ENCODE assay signal across 20 cellular contexts in genomic region chr7:141693082-141693481, GRCh38. TPM values are rescaled to one million over a fixed set of nuclear protein-coding genes. Genes with fewer than 3 reads are reported as not detected.
DNase-seq lines count a peak whose midpoint lies in the region; ATAC-seq, FAIRE-seq and TF ChIP-seq lines count a peak whose summit lies in the region.
"Had no signal": no experiment of that assay in that cellular context is flagged by ENCODE, and none has a peak within 500 bp of the region (broad histone marks: within the 10 kb centered on the region; RNA-seq: fewer than 3 reads in every experiment).

No MANE protein-coding gene starts in this region.

- H3K4me2 ChIP-seq in IMR-90 (ENCODE audit: low read depth, low read length) (no peak overlapping the region), GM12878 (ENCODE audit: control insufficient read depth, insufficient read depth) (no peak overlapping the region)
- H3K4me2 ChIP-seq: BLaER1, GM23338 had no signal

- H3K36me3 Mint-ChIP-seq in T-helper 17 cell (ENCODE audit: low read depth) = peaks cover 2% of the 10 kb centered on the region

- intact Hi-C loops in IMR-90 (cut with micrococcal nuclease) (no loop called here), GM12878 (cut with micrococcal nuclease; ENCODE audit: unreplicated experiment) (no loop called here)

- H3K14ac ChIP-seq in IMR-90 (replicated peaks; ENCODE audit: low read depth, low read length) = no peak overlapping the region

- peaks cover 7 to 11% of the 10 kb centered on the region in 2 experiments; a peak in 2 of 4 replicates for H3K79me1 ChIP-seq in IMR-90 (ENCODE audit: low read depth in 1 of 2, low read length in 2 of 2)

- H3K27me3 ChIP-seq in IMR-90 (ENCODE audit: control insufficient read depth, insufficient read depth, low read length) (no peaks in the 10 kb centered on the region), GM12878 (replicated peaks in 1 of 2; ENCODE audit: control insufficient read depth in 2 of 2, insufficient read depth in 2 of 2, low read length in 1 of 2) (no peaks in the 10 kb centered on the region)
- H3K27me3 ChIP-seq: BLaER1 had no signal

- H2BK20ac ChIP-seq in IMR-90 (ENCODE audit: low read depth, low read length) = no peak overlapping the region

- no peak overlapping the region for H2AK9ac ChIP-seq in IMR-90 (replicated peaks; ENCODE audit: low read depth, low read length, poor library complexity)

- H3K9me1 ChIP-seq in IMR-90 (ENCODE audit: insufficient read depth, low read length) = no peaks in the 10 kb centered on the region

- H3K4me3 Mint-ChIP-seq in T-helper 17 cell = no peak overlapping the region
- H3K4me3 Mint-ChIP-seq: CD14-positive monocyte; CD4-positive, alpha-beta memory T cell; GM23338; HFFc6 had no signal

- H2BK15ac ChIP-seq in IMR-90 (ENCODE audit: low read depth, low read length) = no peak overlapping the region

- RAD21 ChIA-PET in GM12878 (lab: Charles Lee; ENCODE audit: unreplicated experiment) = no interaction called here

- H3K36me3 ChIP-seq in IMR-90 (ENCODE audit: control insufficient read depth, insufficient read depth, low read length) = no peaks in the 10 kb centered on the region
- H3K36me3 ChIP-seq in GM12878 (ENCODE audit: control insufficient read depth in 2 of 2, insufficient read depth in 2 of 2, low read length in 1 of 2) = no peaks in the 10 kb centered on the region
- H3K36me3 ChIP-seq: BLaER1 had no signal

- H3K4me1 ChIP-seq in IMR-90 (ENCODE audit: control insufficient read depth, insufficient read depth, low read length) = no peaks in the 10 kb centered on the region
- H3K4me1 ChIP-seq in GM12878 (ENCODE audit: control insufficient read depth, insufficient read depth, low read length) = no peaks in the 10 kb centered on the region

- H3K27ac ChIP-seq in IMR-90 (ENCODE audit: insufficient read depth, low read length) (no peak overlapping the region), GM12878 (ENCODE audit: control insufficient read depth, insufficient read depth) (no peak overlapping the region)
- H3K27ac ChIP-seq: BLaER1 had no signal

- H3K9me3 ChIP-seq in IMR-90 (ENCODE audit: control insufficient read depth, insufficient read depth, low read length) (no peaks in the 10 kb centered on the region), GM12878 (replicated peaks; ENCODE audit: control insufficient read depth, insufficient read depth, low read length) (no peaks in the 10 kb centered on the region), T-helper 17 cell (ENCODE audit: control insufficient read depth, low read length, poor library complexity, severe bottlenecking) (no peaks in the 10 kb centered on the region)
- H3K9me3 ChIP-seq: BLaER1 had no signal

- no peak for TF ChIP-seq EP300 in GM12878 (IDR thresholded peaks at IDR 0.05; ENCODE audit: borderline replicate concordance in 1 of 2, control insufficient read depth in 1 of 2, low read depth in 2 of 2, low read length in 2 of 2)

- H3K27me3 Mint-ChIP-seq in T-helper 17 cell = no peaks in the 10 kb centered on the region
- H3K27me3 Mint-ChIP-seq: CD4-positive, alpha-beta memory T cell had no signal

- no peak overlapping the region for H3K4ac ChIP-seq in IMR-90 (ENCODE audit: low read depth, low read length)

- no peak overlapping the region for H3K18ac ChIP-seq in IMR-90 (ENCODE audit: low read depth, low read length)

- peaks cover 52% of the 10 kb centered on the region for H3K4me1 Mint-ChIP-seq in T-helper 17 cell

- in situ Hi-C loops in IMR-90 (cut with MboI; ENCODE audit: low sequenced_read_pairs) (no loop called here), GM12878 (cut with MboI) (no loop called here)

- POLR2A ChIA-PET in IMR-90 (lab: Charles Lee; ENCODE audit: unreplicated experiment) (no interaction called here), GM12878 (lab: Charles Lee) (interaction anchor here (1.1 kb wide), 1 partner anchor 10 kb away, joined by 5 read pairs; no protein-coding TSS in a partner anchor)

- dilution Hi-C loops in IMR-90 (cut with HindIII; ENCODE audit: low sequenced_read_pairs, unreplicated experiment) = no loop called here

- DNase-seq in D721Med (ENCODE audit: insufficient read length, low spot score) (no peak), IMR-90 (no peak), GM12878 (ENCODE audit: low read depth, low spot score) (no peak), epithelial cell of esophagus (ENCODE audit: low read depth) (peak; percentile 24), T-helper 17 cell (no peak), SIG-M5 (lab: John Stamatoyannopoulos, UW) (no peak)
- DNase-seq: 8988T; CD4-positive, alpha-beta memory T cell; DND-41; H7; HFFc6; KG1 had no signal

- H2AK5ac ChIP-seq in IMR-90 (ENCODE audit: low read depth, low read length) = no peak overlapping the region

- no peak for ATAC-seq in IMR-90 (ENCODE audit: low read depth)
- no peak for ATAC-seq in GM12878
- ATAC-seq in T-helper 17 cell = no peak
- ATAC-seq in HG03521 (IDR thresholded peaks at IDR 0.05; ENCODE audit: unreplicated experiment) = no peak
- ATAC-seq in HG03095 (IDR thresholded peaks at IDR 0.05; ENCODE audit: unreplicated experiment) = no peak
- ATAC-seq: GM23338, HCT116 had no signal

- TF ChIP-seq RAD21 in IMR-90 (IDR thresholded peaks at IDR 0.05; ENCODE audit: low read length) = no peak
- no peak for TF ChIP-seq RAD21 in GM12878 (IDR thresholded peaks at IDR 0.05; ENCODE audit: insufficient read depth, low read depth, low read length)

- no peak for TF ChIP-seq POLR2A in IMR-90 (IDR thresholded peaks at IDR 0.05; ENCODE audit: low read depth, low read length)
- TF ChIP-seq POLR2A in GM12878 (IDR thresholded peaks at IDR 0.05; ENCODE audit: low read depth, low read length) = no peak

- WGBS in IMR-90 (ENCODE audit: extremely low coverage in 2 of 2, insufficient read length in 1 of 2), 2 experiments = no CpG with 5 or more reads among the region's 3 CpGs
- WGBS in GM12878 (ENCODE audit: insufficient coverage, insufficient replicate concordance, low lambda C conversion rate, missing lambda C conversion rate) = 95% methylated on average over 3 of the region's 3 CpGs

- H2BK5ac ChIP-seq in IMR-90 (ENCODE audit: low read depth, low read length, poor library complexity, severe bottlenecking) = no peak overlapping the region

- no peak overlapping the region for H2BK120ac ChIP-seq in IMR-90 (ENCODE audit: low read depth, low read length)

- CTCF ChIA-PET in IMR-90 (lab: Yijun Ruan, JAX) (no interaction called here), GM12878 (lab: Yijun Ruan, JAX) (interaction anchor here (0.9 to 1.9 kb wide), 4 partner anchors 9 to 43 kb away, joined by 3 to 6 read pairs (median 4); no protein-coding TSS in a partner anchor)

- H3K56ac ChIP-seq in IMR-90 (ENCODE audit: extremely low read depth, insufficient read depth, low read length) = no peak overlapping the region

- no peak overlapping the region for H4K5ac ChIP-seq in IMR-90 (ENCODE audit: low read depth, low read length)

- no peak overlapping the region for H4K91ac ChIP-seq in IMR-90 (ENCODE audit: insufficient read depth, low read depth, low read length)

- no TSS peak for BruUV-seq in IMR-90 (replicated peaks; lab: Mats Ljungman, UMichigan)
- BruUV-seq in GM12878 (replicated peaks; lab: Mats Ljungman, UMichigan) = no TSS peak

- H3K9ac ChIP-seq in IMR-90 (ENCODE audit: low read depth, low read length) = no peak overlapping the region
- no peak overlapping the region for H3K9ac ChIP-seq in GM12878 (ENCODE audit: control insufficient read depth, insufficient read depth, low read length)
- H3K9ac ChIP-seq: BLaER1 had no signal

- no peak overlapping the region for H3K27ac Mint-ChIP-seq in T-helper 17 cell
- H3K27ac Mint-ChIP-seq: CD14-positive monocyte, GM23338, HFFc6 had no signal

- TF ChIP-seq CTCF in D721Med (IDR thresholded peaks at IDR 0.05; ENCODE audit: insufficient read depth, missing control alignments) (no peak), IMR-90 (conservative IDR thresholded peaks at IDR 0.05; ENCODE audit: low read depth, low read length) (no peak), GM12878 (IDR thresholded peaks at IDR 0.05 in 2 of 3, conservative IDR thresholded peaks at IDR 0.05 in 1 of 3; ENCODE audit: control insufficient read depth in 2 of 3, extremely low read depth in 1 of 3, insufficient read depth in 1 of 3, low read depth in 3 of 3, low read length in 3 of 3) (no peak), epithelial cell of esophagus (IDR thresholded peaks at IDR 0.05; ENCODE audit: insufficient read depth, low read depth, low read length, missing control alignments) (no peak)

- H3K23ac ChIP-seq in IMR-90 (ENCODE audit: low read depth, low read length) = no peak overlapping the region

- FAIRE-seq in D721Med (lab: Jason Lieb, UNC) = peak; percentile 55
- FAIRE-seq in GM12878 (lab: Jason Lieb, UNC) = peak; percentile 7
- FAIRE-seq: G401.6 had no signal

- SMC1A ChIA-PET in GM12878 (lab: Charles Lee; ENCODE audit: uncharacterized antibody, unreplicated experiment) = interaction anchor here (0.6 to 1.3 kb wide), 3 partner anchors 9 to 39 kb away, joined by 3 to 4 read pairs (median 3); no protein-coding TSS in a partner anchor

- H4K20me1 ChIP-seq in IMR-90 (ENCODE audit: insufficient read depth, low read length) (no peaks in the 10 kb centered on the region; the same call in 1 of the 2 replicates), GM12878 (ENCODE audit: control insufficient read depth, insufficient read depth) (no peaks in the 10 kb centered on the region)

- no peak overlapping the region for H4K8ac ChIP-seq in IMR-90 (ENCODE audit: low read depth in 2 of 2, low read length in 2 of 2)

- H3K4me3 ChIP-seq in IMR-90 (ENCODE audit: insufficient read depth, low read depth, low read length) = no peak overlapping the region
- no peak overlapping the region for H3K4me3 ChIP-seq in GM12878
- H3K4me3 ChIP-seq in epithelial cell of esophagus (ENCODE audit: low read length) = no peak overlapping the region
- H3K4me3 ChIP-seq: BLaER1, GM23338 had no signal

- peaks cover 18% of the 10 kb centered on the region for H3K79me2 ChIP-seq in GM12878 (ENCODE audit: control insufficient read depth, insufficient read depth, low read length)

- H2AFZ ChIP-seq in IMR-90 (replicated peaks; ENCODE audit: low read length, poor library complexity) = no peak overlapping the region
- H2AFZ ChIP-seq in GM12878 (ENCODE audit: control insufficient read depth, low read depth, low read length) = no peak overlapping the region
- H2AFZ ChIP-seq: GM23338 had no signal

RNA-seq across cellular contexts. Expression of gene DENND11, which starts 8.9 kb away (rescaled TPM):
- total RNA-seq in IMR-90 (2012; rRNA removed) = 5.0 TPM in 2 replicates
- 2.2 and 2.9 TPM in 2 replicates for polyA plus RNA-seq in IMR-90 (2012; rRNA removed)
- polyA plus RNA-seq in IMR-90 (2012; cell fraction: cytosol; rRNA removed) = 0.75 and 1.2 TPM in 2 replicates
- polyA plus RNA-seq in IMR-90 (2012; cell fraction: nucleus; rRNA removed; ENCODE audit: low replicate concordance) = 3.0 and 9.9 TPM in 2 replicates
- 101 and 106 TPM in 2 replicates for total RNA-seq in GM12878 (2013; cell fraction: nucleolus; rRNA removed)
- total RNA-seq in GM12878 (2014; rRNA removed) = 28.0 and 33.8 TPM in 2 replicates
- total RNA-seq in GM12878 (2014; rRNA removed; fragmentation: Illumina TruSeq; extraction: Trizol) = 29.7 and 30.6 TPM in 2 replicates
- total RNA-seq in GM12878 (2021) = 33.3 and 35.9 TPM in 2 replicates
- 18.6 TPM for polyA plus RNA-seq in GM12878 (2011; ENCODE audit: low read depth)
- 47.0 and 57.7 TPM in 2 replicates for polyA plus RNA-seq in GM12878 (2011; rRNA removed)
- 27.5 and 33.5 TPM in 2 replicates for polyA plus RNA-seq in GM12878 (2011; cell fraction: cytosol; rRNA removed)
- 81.6 and 84.6 TPM in 2 replicates for polyA plus RNA-seq in GM12878 (2011; cell fraction: nucleus; rRNA removed)
- polyA plus RNA-seq in GM12878 (2012) = 22.8 and 29.9 TPM in 2 replicates
- polyA plus RNA-seq in GM12878 (2014; fragmentation: Illumina TruSeq; extraction: Trizol) = 32.2 and 40.7 TPM in 2 replicates
- polyA plus RNA-seq in GM12878 (2014; fragmentation: Nextera tagmentation; extraction: Ambion mirVana) = 1 to 10 TPM; 3.5 to 7.9 TPM
- 20.2 and 25.3 TPM in 2 replicates for polyA plus RNA-seq in GM12878 (2014; rRNA removed)
- polyA plus RNA-seq in GM12878 (2016; fragmentation: Nextera tagmentation; extraction: Ambion mirVana) = 1 to 10 TPM; 2.7 to 3.0 TPM
- polyA minus RNA-seq in GM12878 (2011; rRNA and poly(A)+ RNA removed) = 65.6 and 73.2 TPM in 2 replicates
- polyA minus RNA-seq in GM12878 (2011; cell fraction: cytosol; rRNA and poly(A)+ RNA removed) = 18.3 and 19.3 TPM in 2 replicates
- 36.0 and 36.5 TPM in 2 replicates for polyA minus RNA-seq in GM12878 (2011; cell fraction: nucleus; rRNA and poly(A)+ RNA removed)
- 10 to 100 TPM; 34.1 to 37.6 TPM for total RNA-seq in T-helper 17 cell

RNA-seq across cellular contexts. Expression of gene WEE2, which starts 15.1 kb away (rescaled TPM):
- total RNA-seq in IMR-90 (2012; rRNA removed) (not detected in 2 replicates), GM12878 (2014; rRNA removed) (not detected in 2 replicates), GM12878 (2014; rRNA removed; fragmentation: Illumina TruSeq; extraction: Trizol) (not detected in 2 replicates), GM12878 (2021) (0.24 TPM in 1 of 2 replicates, not detected in the other), T-helper 17 cell (not detected)
- polyA plus RNA-seq in IMR-90 (2012; rRNA removed) (not detected in 2 replicates), GM12878 (2011; rRNA removed) (0.03 and 0.12 TPM in 2 replicates), GM12878 (2014; fragmentation: Illumina TruSeq; extraction: Trizol) (0.03 TPM in 1 of 2 replicates, not detected in the other), GM12878 (2014; fragmentation: Nextera tagmentation; extraction: Ambion mirVana) (under 1 TPM in 1 of 2 experiments, not detected in 1; 0.02 TPM), GM12878 (2014; rRNA removed) (not detected in 2 replicates), GM12878 (2016; fragmentation: Nextera tagmentation; extraction: Ambion mirVana) (not detected)
- polyA plus RNA-seq in IMR-90 (2012; cell fraction: cytosol; rRNA removed) = not detected in 2 replicates
- polyA plus RNA-seq in IMR-90 (2012; cell fraction: nucleus; rRNA removed; ENCODE audit: low replicate concordance) = not detected in 2 replicates
- 0.71 TPM in 1 of 2 replicates, not detected in the other for total RNA-seq in GM12878 (2013; cell fraction: nucleolus; rRNA removed)
- polyA plus RNA-seq in GM12878 (2011; ENCODE audit: low read depth) = not detected
- polyA plus RNA-seq in GM12878 (2011; cell fraction: cytosol; rRNA removed) = not detected in 2 replicates
- 0.09 TPM in 1 of 2 replicates, not detected in the other for polyA plus RNA-seq in GM12878 (2011; cell fraction: nucleus; rRNA removed)
- polyA plus RNA-seq in GM12878 (2012) = 0.04 and 0.07 TPM in 2 replicates
- polyA minus RNA-seq in GM12878 (2011; rRNA and poly(A)+ RNA removed) = not detected in 2 replicates
- not detected in 2 replicates for polyA minus RNA-seq in GM12878 (2011; cell fraction: cytosol; rRNA and poly(A)+ RNA removed)
- polyA minus RNA-seq in GM12878 (2011; cell fraction: nucleus; rRNA and poly(A)+ RNA removed) = not detected in 2 replicates
- total RNA-seq: CD4-positive, alpha-beta memory T cell; GM23338; HFFc6 had no signal
- polyA plus RNA-seq: AG04450; CD14-positive monocyte; CD4-positive, alpha-beta memory T cell; GM23338 had no signal

RNA-seq across cellular contexts. Expression of gene SSBP1, which starts 45.1 kb away (rescaled TPM):
- total RNA-seq in IMR-90 (2012; rRNA removed) (204 and 234 TPM in 2 replicates), GM12878 (2014; rRNA removed) (214 and 257 TPM in 2 replicates), GM12878 (2014; rRNA removed; fragmentation: Illumina TruSeq; extraction: Trizol) (363 and 370 TPM in 2 replicates), GM12878 (2021) (186 and 191 TPM in 2 replicates), T-helper 17 cell (10 to 100 TPM; 81.3 to 91.3 TPM)
- polyA plus RNA-seq in IMR-90 (2012; rRNA removed) (138 and 158 TPM in 2 replicates), GM12878 (2011; rRNA removed) (197 and 267 TPM in 2 replicates), GM12878 (2014; fragmentation: Illumina TruSeq; extraction: Trizol) (467 and 621 TPM in 2 replicates), GM12878 (2014; fragmentation: Nextera tagmentation; extraction: Ambion mirVana) (100 to 1,000 TPM; 802 to 998 TPM), GM12878 (2014; rRNA removed) (286 and 329 TPM in 2 replicates), GM12878 (2016; fragmentation: Nextera tagmentation; extraction: Ambion mirVana) (100 to 1,000 TPM; 638 to 646 TPM)
- 39.8 and 68.2 TPM in 2 replicates for polyA plus RNA-seq in IMR-90 (2012; cell fraction: cytosol; rRNA removed)
- 10.9 and 68.5 TPM in 2 replicates for polyA plus RNA-seq in IMR-90 (2012; cell fraction: nucleus; rRNA removed; ENCODE audit: low replicate concordance)
- 285 and 310 TPM in 2 replicates for total RNA-seq in GM12878 (2013; cell fraction: nucleolus; rRNA removed)
- polyA plus RNA-seq in GM12878 (2011; ENCODE audit: low read depth) = 257 TPM
- 84.4 and 93.4 TPM in 2 replicates for polyA plus RNA-seq in GM12878 (2011; cell fraction: cytosol; rRNA removed)
- polyA plus RNA-seq in GM12878 (2011; cell fraction: nucleus; rRNA removed) = 92.0 and 102 TPM in 2 replicates
- polyA plus RNA-seq in GM12878 (2012) = 219 and 234 TPM in 2 replicates
- 51.5 and 76.1 TPM in 2 replicates for polyA minus RNA-seq in GM12878 (2011; rRNA and poly(A)+ RNA removed)
- polyA minus RNA-seq in GM12878 (2011; cell fraction: cytosol; rRNA and poly(A)+ RNA removed) = 27.3 and 30.9 TPM in 2 replicates
- polyA minus RNA-seq in GM12878 (2011; cell fraction: nucleus; rRNA and poly(A)+ RNA removed) = 65.2 and 94.9 TPM in 2 replicates
